16 cellular contexts compared by ENCODE assay signal in genomic region chr17:80921741-80922579, GRCh38.
"Had no signal": no experiment of that assay in that cellular context is flagged by ENCODE, and none has a peak within 500 bp of the region (broad histone marks: within the 10 kb centered on the region; RNA-seq: fewer than 3 reads in every experiment).

No MANE protein-coding gene starts in this region.

- DNase-seq: activated CD4-positive, alpha-beta T cell treated with anti-CD3 and anti-CD28 coated beads, Interleukin-2, amount 50 U/mL, for 48 hours; activated gamma-delta T cell; dermis blood vessel endothelial cell; effector memory CD8-positive, alpha-beta T cell; esophagus squamous epithelium; immature natural killer cell; mesendoderm; stimulated activated CD4-positive, alpha-beta T cell treated with anti-CD3 and anti-CD28 coated beads, Interleukin-4, amount 100 ng/mL, for 24 hours; thyroid gland had no signal

- H3K27ac Mint-ChIP-seq: activated naive CD4-positive, alpha-beta T cell treated with anti-CD3 and anti-CD28 coated beads, Interleukin-2, amount 50 U/mL, for 24 hours; effector memory CD8-positive, alpha-beta T cell; immature natural killer cell; natural killer cell treated with Interleukin-12 subunit alpha and Interleukin-12 subunit beta and Interleukin-15 and Interleukin-18, amount 100 ng/mL, for 72 hours; progenitor cell of endocrine pancreas; stimulated activated memory B cell treated with anti-CD40 and anti-IgM and Interleukin-4, amounts not matched to agents 10 μg/mL and 1 μg/mL and 100 μg/mL, for 72 hours; T-helper 2 cell treated with Interferon-gamma antibody and Interleukin-4, amounts not matched to agents 5 μg/mL and 100 μg/mL, for 36 hours had no signal

- H3K27ac ChIP-seq: esophagus squamous epithelium, right atrium auricular region, skin epidermis, thyroid gland had no signal

- H3K27me3 Mint-ChIP-seq: activated naive CD4-positive, alpha-beta T cell treated with anti-CD3 and anti-CD28 coated beads, Interleukin-2, amount 50 U/mL, for 24 hours; effector memory CD8-positive, alpha-beta T cell; natural killer cell treated with Interleukin-12 subunit alpha and Interleukin-12 subunit beta and Interleukin-15 and Interleukin-18, amount 100 ng/mL, for 72 hours; progenitor cell of endocrine pancreas; stimulated activated memory B cell treated with anti-CD40 and anti-IgM and Interleukin-4, amounts not matched to agents 10 μg/mL and 1 μg/mL and 100 μg/mL, for 72 hours had no signal

- H3K4me1 Mint-ChIP-seq: activated naive CD4-positive, alpha-beta T cell treated with anti-CD3 and anti-CD28 coated beads, Interleukin-2, amount 50 U/mL, for 24 hours; immature natural killer cell; stimulated activated memory B cell treated with anti-CD40 and anti-IgM and Interleukin-4, amounts not matched to agents 10 μg/mL and 1 μg/mL and 100 μg/mL, for 72 hours had no signal

- ATAC-seq: effector memory CD8-positive, alpha-beta T cell; natural killer cell treated with Interleukin-12 subunit alpha and Interleukin-12 subunit beta and Interleukin-15 and Interleukin-18, amount 100 ng/mL, for 72 hours had no signal

- H3K4me3 ChIP-seq: esophagus squamous epithelium, right atrium auricular region, skin epidermis, thyroid gland had no signal

- H3K4me3 Mint-ChIP-seq: activated naive CD4-positive, alpha-beta T cell treated with anti-CD3 and anti-CD28 coated beads, Interleukin-2, amount 50 U/mL, for 24 hours; effector memory CD8-positive, alpha-beta T cell; immature natural killer cell; natural killer cell treated with Interleukin-12 subunit alpha and Interleukin-12 subunit beta and Interleukin-15 and Interleukin-18, amount 100 ng/mL, for 72 hours; stimulated activated memory B cell treated with anti-CD40 and anti-IgM and Interleukin-4, amounts not matched to agents 10 μg/mL and 1 μg/mL and 100 μg/mL, for 72 hours; T-helper 2 cell treated with Interferon-gamma antibody and Interleukin-4, amounts not matched to agents 5 μg/mL and 100 μg/mL, for 36 hours had no signal

- H3K9me3 ChIP-seq: esophagus squamous epithelium, right atrium auricular region, thyroid gland had no signal

- H3K9me3 Mint-ChIP-seq: activated naive CD4-positive, alpha-beta T cell treated with anti-CD3 and anti-CD28 coated beads, Interleukin-2, amount 50 U/mL, for 24 hours; effector memory CD8-positive, alpha-beta T cell; immature natural killer cell; natural killer cell treated with Interleukin-12 subunit alpha and Interleukin-12 subunit beta and Interleukin-15 and Interleukin-18, amount 100 ng/mL, for 72 hours; stimulated activated memory B cell treated with anti-CD40 and anti-IgM and Interleukin-4, amounts not matched to agents 10 μg/mL and 1 μg/mL and 100 μg/mL, for 72 hours; T-helper 2 cell treated with Interferon-gamma antibody and Interleukin-4, amounts not matched to agents 5 μg/mL and 100 μg/mL, for 36 hours had no signal

- H3K27me3 ChIP-seq: esophagus squamous epithelium, right atrium auricular region, thyroid gland had no signal

- H3K36me3 Mint-ChIP-seq: natural killer cell treated with Interleukin-12 subunit alpha and Interleukin-12 subunit beta and Interleukin-15 and Interleukin-18, amount 100 ng/mL, for 72 hours had no signal
